8 cellular contexts compared by ENCODE assay signal in genomic region chr14:77708749-77709148, GRCh38. TPM values are rescaled to one million over a fixed set of nuclear protein-coding genes. Genes with fewer than 3 reads are reported as not detected.
DNase-seq lines count a peak whose midpoint lies in the region; ATAC-seq, FAIRE-seq and TF ChIP-seq lines count a peak whose summit lies in the region.

No MANE protein-coding gene starts in this region.

- no peak for DNase-seq in GM18507 (ENCODE audit: extremely low spot score, insufficient read length, low read depth)
- DNase-seq in right cardiac atrium = no peak
- no peak for DNase-seq in skeletal muscle cell (ENCODE audit: low read depth)
- no peak for DNase-seq in NCI-H748 treated with DMSO at 0.1 percent for 48 hours (lab: John Stamatoyannopoulos, UW)
- no peak for DNase-seq in NCI-H510A treated with DMSO at 0.1 percent for 48 hours (lab: John Stamatoyannopoulos, UW)
- no peak for DNase-seq in GF-D8 (lab: John Stamatoyannopoulos, UW)

- H3K27ac ChIP-seq in VCaP = peak overlapping the region; percentile 77; the same call in 1 of the 2 replicates
- no peak overlapping the region for H3K27ac ChIP-seq in right cardiac atrium (ENCODE audit: low read length)

- 21% methylated on average over 7 of the region's 7 CpGs for WGBS in right cardiac atrium

- no peak for TF ChIP-seq CTCF in VCaP (conservative IDR thresholded peaks at IDR 0.05)

- intact Hi-C loops in right cardiac atrium (cut with DNase I) = no loop called here

- FAIRE-seq in GM18507 (lab: Jason Lieb, UNC) = peak; percentile 62

- ATAC-seq in right cardiac atrium (no peak), HG03378 (IDR thresholded peaks at IDR 0.05; ENCODE audit: unreplicated experiment) (no peak)

- H3K27me3 ChIP-seq in right cardiac atrium (ENCODE audit: control insufficient read depth, insufficient read depth) = no peaks in the 10 kb centered on the region

- no peaks in the 10 kb centered on the region for H3K9me3 ChIP-seq in right cardiac atrium (ENCODE audit: control insufficient read depth, low read length)

- peaks cover 3% of the 10 kb centered on the region for H3K4me1 ChIP-seq in right cardiac atrium (ENCODE audit: control insufficient read depth, insufficient read depth, low read length)

- H3K4me3 ChIP-seq in right cardiac atrium (ENCODE audit: low read length) (peak overlapping the region; percentile 100), skeletal muscle cell (ENCODE audit: low read depth, low read length) (peak overlapping the region; percentile 86)

RNA-seq across cellular contexts. Expression of gene SLIRP, which starts 0.8 kb away (rescaled TPM):
- total RNA-seq in right cardiac atrium = 100 to 1,000 TPM; 152 to 167 (median 154) TPM
- polyA plus RNA-seq in right cardiac atrium = 610 TPM

RNA-seq across cellular contexts. Expression of gene ALKBH1, which starts 0.9 kb away (rescaled TPM):
- total RNA-seq in right cardiac atrium = 10 to 100 TPM in 2 of 4 donors, 1 to 10 TPM in 2; 7.2 to 10.5 (median 9.9) TPM
- 8.3 TPM for polyA plus RNA-seq in right cardiac atrium

RNA-seq across cellular contexts. Expression of gene SNW1, which starts 52.2 kb away (rescaled TPM):
- total RNA-seq in right cardiac atrium = 10 to 100 TPM; 45.9 to 67.1 (median 56.0) TPM
- polyA plus RNA-seq in right cardiac atrium = 38.2 TPM
